In the genomic region with DNA sequence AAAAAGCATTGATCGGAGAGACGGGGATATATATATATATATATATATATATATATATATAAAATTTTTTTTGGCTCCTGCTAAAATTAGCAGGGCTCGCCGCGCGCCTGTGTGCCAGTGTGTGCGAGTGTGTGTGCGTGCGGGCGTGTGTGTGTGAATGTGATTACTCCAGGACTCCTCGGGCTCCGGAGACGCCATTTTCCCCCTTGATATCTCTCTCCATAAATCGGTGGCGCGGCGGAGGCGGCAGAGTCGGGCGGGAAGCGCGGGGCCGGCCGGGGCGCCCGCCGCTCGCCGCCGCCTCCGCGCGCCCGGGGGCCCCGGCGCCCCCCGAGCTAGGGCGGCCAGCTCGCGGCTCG, we compare ENCODE assay signal across 8 cellular contexts. TPM values are rescaled to one million over a fixed set of nuclear protein-coding genes. Genes with fewer than 3 reads are reported as not detected.
A peak's percentile ranks its signal among the peaks of the same experiment; 100 is the strongest.
DNase-seq lines count a peak whose midpoint lies in the region; ATAC-seq and TF ChIP-seq lines count a peak whose summit lies in the region.

No MANE protein-coding gene starts in this region.

- CTCF ChIA-PET in AG04450 (lab: Charles Lee): interaction anchor here (0.6 to 1.2 kb wide), 5 partner anchors 46 to 1404 kb away, joined by 3 to 4 read pairs (median 3); no protein-coding TSS in a partner anchor
- CTCF ChIA-PET in naive thymus-derived CD4-positive, alpha-beta T cell (lab: Charles Lee): no interaction called here

- H3K4me3 Mint-ChIP-seq in naive thymus-derived CD4-positive, alpha-beta T cell: peak overlapping the region in 8 of 10 donors; percentile 62 to 81 (median 74)
- H3K4me3 Mint-ChIP-seq in type B pancreatic cell: no peak overlapping the region

- no peaks in the 10 kb centered on the region for H3K36me3 ChIP-seq in naive thymus-derived CD4-positive, alpha-beta T cell (ENCODE audit: control insufficient read depth in 2 of 3, insufficient read depth in 3 of 3, low read length in 3 of 3)

- intact Hi-C loops in naive thymus-derived CD4-positive, alpha-beta T cell (cut with micrococcal nuclease): loop anchor here in 1 of 2 donors (1.0 to 5.0 kb wide), 6 partner anchors 45 to 532 kb away; no protein-coding TSS in a partner anchor

- peak overlapping the region; percentile 66 for H3K4me3 ChIP-seq in AG04450 (ENCODE audit: low read depth, low read length)
- H3K4me3 ChIP-seq in naive thymus-derived CD4-positive, alpha-beta T cell (ENCODE audit: low read length): no peak overlapping the region

- peaks cover 29% of the 10 kb centered on the region for H3K27me3 ChIP-seq in AG04450 (ENCODE audit: control insufficient read depth, insufficient read depth, low read length)
- peaks cover 0 to 9% of the 10 kb centered on the region in 2 donors for H3K27me3 ChIP-seq in naive thymus-derived CD4-positive, alpha-beta T cell (ENCODE audit: control insufficient read depth in 2 of 2, insufficient read depth in 2 of 2, low read length in 2 of 2)

- peak overlapping the region in 1 of 9 donors; percentile 23 for H3K27ac Mint-ChIP-seq in naive thymus-derived CD4-positive, alpha-beta T cell
- H3K27ac Mint-ChIP-seq in type B pancreatic cell: peak overlapping the region; percentile 79

- no peak for DNase-seq in AG04450 (ENCODE audit: low read depth, low spot score)
- DNase-seq in NCI-H1694 treated with DMSO at 0.1 percent for 48 hours (lab: John Stamatoyannopoulos, UW): peak; percentile 8
- peak; percentile 43 to 50 for DNase-seq in activated CD4-positive, alpha-beta T cell treated with anti-CD3 and anti-CD28 coated beads, Interleukin-2, amount 50 U/mL, for 48 hours
- peak; percentile 65 for DNase-seq in fibroblast of gingiva (ENCODE audit: low read depth)
- peak in 1 of 9 donors; percentile 51 for DNase-seq in naive thymus-derived CD4-positive, alpha-beta T cell
- DNase-seq in type B pancreatic cell (ENCODE audit: extremely low spot score, unreplicated experiment): no peak
- DNase-seq in cortex of kidney (lab: John Stamatoyannopoulos, UW): no peak

- peak; percentile 14 for ATAC-seq in GM18502 (IDR thresholded peaks at IDR 0.05; ENCODE audit: poor library complexity, unreplicated experiment)
- no peak for ATAC-seq in naive thymus-derived CD4-positive, alpha-beta T cell

- H3K27me3 Mint-ChIP-seq in naive thymus-derived CD4-positive, alpha-beta T cell: peaks cover 18 to 34% (median 22%) of the 10 kb centered on the region in 5 donors
- peaks cover 6% of the 10 kb centered on the region for H3K27me3 Mint-ChIP-seq in type B pancreatic cell

- TF ChIP-seq CTCF in AG04450 (IDR thresholded peaks at IDR 0.05; ENCODE audit: low read depth, low read length) (no peak), type B pancreatic cell (conservative IDR thresholded peaks at IDR 0.05) (no peak)

- POLR2A ChIA-PET in AG04450 (lab: Yijun Ruan, JAX): no interaction called here
- POLR2A ChIA-PET in naive thymus-derived CD4-positive, alpha-beta T cell (lab: Charles Lee): no interaction called here

- no peak overlapping the region for H3K27ac ChIP-seq in AG04450 (ENCODE audit: low read depth, low read length)
- no peak overlapping the region for H3K27ac ChIP-seq in naive thymus-derived CD4-positive, alpha-beta T cell (ENCODE audit: low read depth, low read length)

- peaks cover 0 to 8% of the 10 kb centered on the region in 2 donors for H3K4me1 ChIP-seq in naive thymus-derived CD4-positive, alpha-beta T cell (ENCODE audit: control insufficient read depth in 2 of 2, insufficient read depth in 2 of 2, low read length in 2 of 2)

- H3K4me1 Mint-ChIP-seq in naive thymus-derived CD4-positive, alpha-beta T cell: peaks cover 0 to 12% (median 7%) of the 10 kb centered on the region in 7 donors
- H3K4me1 Mint-ChIP-seq in type B pancreatic cell (ENCODE audit: unreplicated experiment): peaks cover 9% of the 10 kb centered on the region

- H3K9me3 Mint-ChIP-seq in naive thymus-derived CD4-positive, alpha-beta T cell: peaks cover 0 to 7% (median 0%) of the 10 kb centered on the region in 11 donors
- H3K9me3 Mint-ChIP-seq in type B pancreatic cell: no peaks in the 10 kb centered on the region

- no peaks in the 10 kb centered on the region; the same call in 1 of the 2 replicates for H3K9me3 ChIP-seq in AG04450 (ENCODE audit: control insufficient read depth, insufficient read depth, low read length)
- H3K9me3 ChIP-seq in naive thymus-derived CD4-positive, alpha-beta T cell (ENCODE audit: control insufficient read depth in 2 of 3, low read length in 3 of 3): no peaks in the 10 kb centered on the region

- no peaks in the 10 kb centered on the region for H3K36me3 Mint-ChIP-seq in naive thymus-derived CD4-positive, alpha-beta T cell
- peaks cover 3% of the 10 kb centered on the region for H3K36me3 Mint-ChIP-seq in type B pancreatic cell

RNA-seq across cellular contexts. Expression of a gene that starts 0.8 kb away (rescaled TPM):
- 0.60 and 0.71 TPM in 2 replicates for polyA plus RNA-seq in AG04450 (2011; rRNA removed)
- polyA minus RNA-seq in AG04450 (2011; rRNA and poly(A)+ RNA removed): 1.1 and 1.9 TPM in 2 replicates
- 10 to 100 TPM in 1 of 5 experiments, 1 to 10 TPM in 2, under 1 TPM in 2; 0.08 to 12.5 (median 2.5) TPM for total RNA-seq in naive thymus-derived CD4-positive, alpha-beta T cell
- not detected for polyA plus RNA-seq in naive thymus-derived CD4-positive, alpha-beta T cell
- total RNA-seq in type B pancreatic cell (ENCODE audit: low replicate concordance): 17.3 and 62.7 TPM in 2 replicates

Comparison
In these comparisons a context has a peak if more than half of its experiments do, and no peak if none do; other contexts are left out.
1. DNase-seq: peak in NCI-H1694 treated with DMSO at 0.1 percent for 48 hours (single experiment), activated CD4-positive, alpha-beta T cell treated with anti-CD3 and anti-CD28 coated beads, Interleukin-2, amount 50 U/mL, for 48 hours (2 of 2) and fibroblast of gingiva (single experiment); none in AG04450 (single experiment), type B pancreatic cell (single experiment) and cortex of kidney (single experiment).